Comparison of ENCODE assay signal across 18 cellular contexts in the genomic region with DNA sequence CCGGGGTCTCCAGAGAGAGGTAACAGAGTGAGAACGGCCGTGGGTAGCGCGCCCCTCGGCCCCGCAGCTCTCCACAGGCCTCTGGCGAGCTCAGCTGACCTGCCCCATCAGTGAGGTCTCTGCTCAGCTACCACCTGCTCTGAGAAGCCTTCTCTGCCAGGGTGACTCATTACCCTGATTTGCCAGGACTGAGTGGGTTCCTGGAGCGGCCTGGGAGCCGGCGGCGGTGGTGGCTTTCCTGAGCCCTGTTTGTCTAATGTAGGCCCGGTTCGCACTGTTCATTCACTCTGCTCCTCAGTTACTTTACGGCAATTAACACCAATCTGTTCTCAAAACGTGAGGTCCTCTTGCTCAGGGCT.
A peak's percentile ranks its signal among the peaks of the same experiment; 100 is the strongest.
DNase-seq lines count a peak whose midpoint lies in the region; ATAC-seq and TF ChIP-seq lines count a peak whose summit lies in the region.
"Had no signal": no experiment of that assay in that cellular context is flagged by ENCODE, and none has a peak within 500 bp of the region (broad histone marks: within the 10 kb centered on the region; RNA-seq: fewer than 3 reads in every experiment).

No MANE protein-coding gene starts in this region.

- H3K27ac Mint-ChIP-seq in stimulated activated naive CD8-positive, alpha-beta T cell treated with anti-CD3 and anti-CD28 coated beads, Interleukin-15, amount 100 ng/mL, for 72 hours, result peak overlapping the region in 1 of 2 donors; percentile 79
- no peak overlapping the region for H3K27ac Mint-ChIP-seq in activated T-helper 1 cell treated with anti-CD3 and anti-CD28 coated beads, Interleukin-12 subunit alpha, Interleukin-12 subunit beta, Interleukin-2, Interleukin-4 antibody, amounts not matched to agents 30 ng/mL and 10 ng/mL and 1 ng/mL, durations not matched to agents 14 hours and 24 hours and 36 hours
- peak overlapping the region; percentile 50 for H3K27ac Mint-ChIP-seq in glutamatergic neuron (ENCODE audit: unreplicated experiment)
- no peak overlapping the region for H3K27ac Mint-ChIP-seq in activated naive CD4-positive, alpha-beta T cell treated with anti-CD3 and anti-CD28 coated beads, Interleukin-2, amount 10 ng/mL, durations not matched to agents 7 days and 5 days
- H3K27ac Mint-ChIP-seq: B cell; dendritic cell treated with granulocyte-macrophage colony-stimulating factor and Interleukin-4, amounts not matched to agents 40 ng/mL and 50 ng/mL, for 4 days; HFFc6 had no signal

- CTCF ChIA-PET in activated naive CD4-positive, alpha-beta T cell treated with anti-CD3 and anti-CD28 coated beads, Interleukin-2, amount 10 ng/mL, durations not matched to agents 7 days and 5 days (lab: Charles Lee), result no interaction called here

- peaks cover 0 to 4% of the 10 kb centered on the region in 2 donors for H3K9me3 Mint-ChIP-seq in stimulated activated naive CD8-positive, alpha-beta T cell treated with anti-CD3 and anti-CD28 coated beads, Interleukin-15, amount 100 ng/mL, for 72 hours
- peaks cover 5% of the 10 kb centered on the region for H3K9me3 Mint-ChIP-seq in activated T-helper 1 cell treated with anti-CD3 and anti-CD28 coated beads, Interleukin-12 subunit alpha, Interleukin-12 subunit beta, Interleukin-2, Interleukin-4 antibody, amounts not matched to agents 30 ng/mL and 10 ng/mL and 1 ng/mL, durations not matched to agents 14 hours and 24 hours and 36 hours
- peaks cover 13% of the 10 kb centered on the region for H3K9me3 Mint-ChIP-seq in glutamatergic neuron (ENCODE audit: unreplicated experiment)
- H3K9me3 Mint-ChIP-seq in activated naive CD4-positive, alpha-beta T cell treated with anti-CD3 and anti-CD28 coated beads, Interleukin-2, amount 10 ng/mL, durations not matched to agents 7 days and 5 days, result peaks cover 3% of the 10 kb centered on the region

- H3K27me3 Mint-ChIP-seq in stimulated activated naive CD8-positive, alpha-beta T cell treated with anti-CD3 and anti-CD28 coated beads, Interleukin-15, amount 100 ng/mL, for 72 hours, result no peaks in the 10 kb centered on the region
- no peaks in the 10 kb centered on the region for H3K27me3 Mint-ChIP-seq in activated T-helper 1 cell treated with anti-CD3 and anti-CD28 coated beads, Interleukin-12 subunit alpha, Interleukin-12 subunit beta, Interleukin-2, Interleukin-4 antibody, amounts not matched to agents 30 ng/mL and 10 ng/mL and 1 ng/mL, durations not matched to agents 14 hours and 24 hours and 36 hours (ENCODE audit: insufficient read depth)
- peaks cover 4% of the 10 kb centered on the region for H3K27me3 Mint-ChIP-seq in glutamatergic neuron (ENCODE audit: unreplicated experiment)
- H3K27me3 Mint-ChIP-seq in activated naive CD4-positive, alpha-beta T cell treated with anti-CD3 and anti-CD28 coated beads, Interleukin-2, amount 10 ng/mL, durations not matched to agents 7 days and 5 days, result peaks cover 4% of the 10 kb centered on the region
- H3K27me3 Mint-ChIP-seq: dendritic cell treated with granulocyte-macrophage colony-stimulating factor and Interleukin-4, amounts not matched to agents 40 ng/mL and 50 ng/mL, for 4 days had no signal

- intact Hi-C loops in activated T-helper 1 cell treated with anti-CD3 and anti-CD28 coated beads, Interleukin-12 subunit alpha, Interleukin-12 subunit beta, Interleukin-2, Interleukin-4 antibody, amounts not matched to agents 30 ng/mL and 10 ng/mL and 1 ng/mL, durations not matched to agents 14 hours and 24 hours and 36 hours (cut with micrococcal nuclease), result no loop called here

- no peak for TF ChIP-seq CTCF in glutamatergic neuron (IDR thresholded peaks at IDR 0.05; ENCODE audit: partially characterized antibody, unreplicated experiment)

- DNase-seq in stimulated activated naive CD8-positive, alpha-beta T cell treated with anti-CD3 and anti-CD28 coated beads, Interleukin-15, amount 100 ng/mL, for 72 hours, result no peak
- no peak for DNase-seq in stimulated activated naive CD8-positive, alpha-beta T cell treated with anti-CD3 and anti-CD28 coated beads, Interleukin-15, Interleukin-2, amounts not matched to agents 100 U/mL and 50 U/mL, for 24 hours
- no peak for DNase-seq in activated T-helper 1 cell treated with anti-CD3 and anti-CD28 coated beads, Interleukin-12 subunit alpha, Interleukin-12 subunit beta, Interleukin-2, Interleukin-4 antibody, amounts not matched to agents 30 ng/mL and 10 ng/mL and 1 ng/mL, durations not matched to agents 14 hours and 24 hours and 36 hours (ENCODE audit: low spot score)
- no peak for DNase-seq in glutamatergic neuron
- no peak for DNase-seq in NCI-H748 treated with DMSO at 0.1 percent for 48 hours (lab: John Stamatoyannopoulos, UW)
- no peak for DNase-seq in NOMO-1 treated with DMSO at 0.1 percent for 48 hours (lab: John Stamatoyannopoulos, UW; ENCODE audit: unreplicated experiment)
- DNase-seq in activated naive CD4-positive, alpha-beta T cell treated with anti-CD3 and anti-CD28 coated beads, Interleukin-2, amount 10 ng/mL, durations not matched to agents 7 days and 5 days, result no peak
- DNase-seq: activated naive CD4-positive, alpha-beta T cell treated with anti-CD3 and anti-CD28 coated beads, Interleukin-2, amount 50 U/mL, for 16 hours; erythroblast; GF-D8; HFFc6; KG1; NCI-H2081 treated with DMSO at 0.1 percent for 48 hours; NCI-H510A; stimulated activated CD4-positive, alpha-beta T cell treated with anti-CD3 and anti-CD28 coated beads, Interleukin-1b, Interleukin-23, amount 100 ng/mL, for 48 hours had no signal

- no peaks in the 10 kb centered on the region for H3K36me3 Mint-ChIP-seq in activated T-helper 1 cell treated with anti-CD3 and anti-CD28 coated beads, Interleukin-12 subunit alpha, Interleukin-12 subunit beta, Interleukin-2, Interleukin-4 antibody, amounts not matched to agents 30 ng/mL and 10 ng/mL and 1 ng/mL, durations not matched to agents 14 hours and 24 hours and 36 hours (ENCODE audit: low read depth)
- H3K36me3 Mint-ChIP-seq in glutamatergic neuron (ENCODE audit: unreplicated experiment), result peaks cover 17% of the 10 kb centered on the region
- no peaks in the 10 kb centered on the region for H3K36me3 Mint-ChIP-seq in activated naive CD4-positive, alpha-beta T cell treated with anti-CD3 and anti-CD28 coated beads, Interleukin-2, amount 10 ng/mL, durations not matched to agents 7 days and 5 days

- ATAC-seq in stimulated activated naive CD8-positive, alpha-beta T cell treated with anti-CD3 and anti-CD28 coated beads, Interleukin-15, amount 100 ng/mL, for 72 hours, result peak; percentile 40
- no peak for ATAC-seq in stimulated activated naive CD8-positive, alpha-beta T cell treated with anti-CD3 and anti-CD28 coated beads, Interleukin-15, Interleukin-2, amounts not matched to agents 100 U/mL and 50 U/mL, for 24 hours

- H3K4me1 Mint-ChIP-seq in stimulated activated naive CD8-positive, alpha-beta T cell treated with anti-CD3 and anti-CD28 coated beads, Interleukin-15, amount 100 ng/mL, for 72 hours, result no peaks in the 10 kb centered on the region
- H3K4me1 Mint-ChIP-seq in activated T-helper 1 cell treated with anti-CD3 and anti-CD28 coated beads, Interleukin-12 subunit alpha, Interleukin-12 subunit beta, Interleukin-2, Interleukin-4 antibody, amounts not matched to agents 30 ng/mL and 10 ng/mL and 1 ng/mL, durations not matched to agents 14 hours and 24 hours and 36 hours (ENCODE audit: low read depth), result no peaks in the 10 kb centered on the region
- H3K4me1 Mint-ChIP-seq in glutamatergic neuron (ENCODE audit: low read depth, unreplicated experiment), result peaks cover 25% of the 10 kb centered on the region
- H3K4me1 Mint-ChIP-seq in activated naive CD4-positive, alpha-beta T cell treated with anti-CD3 and anti-CD28 coated beads, Interleukin-2, amount 10 ng/mL, durations not matched to agents 7 days and 5 days, result no peaks in the 10 kb centered on the region
- H3K4me1 Mint-ChIP-seq: activated CD4-positive, alpha-beta T cell treated with anti-CD3 and anti-CD28 coated beads for 36 hours; B cell had no signal

- peak overlapping the region in 1 of 2 donors; percentile 34 for H3K4me3 Mint-ChIP-seq in stimulated activated naive CD8-positive, alpha-beta T cell treated with anti-CD3 and anti-CD28 coated beads, Interleukin-15, amount 100 ng/mL, for 72 hours
- H3K4me3 Mint-ChIP-seq in activated T-helper 1 cell treated with anti-CD3 and anti-CD28 coated beads, Interleukin-12 subunit alpha, Interleukin-12 subunit beta, Interleukin-2, Interleukin-4 antibody, amounts not matched to agents 30 ng/mL and 10 ng/mL and 1 ng/mL, durations not matched to agents 14 hours and 24 hours and 36 hours, result peak overlapping the region; percentile 41
- peak overlapping the region; percentile 72 for H3K4me3 Mint-ChIP-seq in glutamatergic neuron (ENCODE audit: unreplicated experiment)
- H3K4me3 Mint-ChIP-seq in activated naive CD4-positive, alpha-beta T cell treated with anti-CD3 and anti-CD28 coated beads, Interleukin-2, amount 10 ng/mL, durations not matched to agents 7 days and 5 days, result no peak overlapping the region
- H3K4me3 Mint-ChIP-seq: B cell; dendritic cell treated with granulocyte-macrophage colony-stimulating factor and Interleukin-4, amounts not matched to agents 40 ng/mL and 50 ng/mL, for 4 days; HFFc6 had no signal
